In genomic region chr3:13108861-13109260, GRCh38 we compare ENCODE assay signal across 14 cellular contexts.
"Had no signal": no experiment of that assay in that cellular context is flagged by ENCODE, and none has a peak within 500 bp of the region (broad histone marks: within the 10 kb centered on the region; RNA-seq: fewer than 3 reads in every experiment).

No MANE protein-coding gene starts in this region.

- H3K9me3 ChIP-seq: esophagus squamous epithelium, pancreas, suprapubic skin had no signal

- ATAC-seq: pancreas, T-helper 17 cell had no signal

- H3K9ac ChIP-seq: neural progenitor cell had no signal

- H3K4me2 ChIP-seq: neural progenitor cell had no signal

- H2AFZ ChIP-seq: neural progenitor cell had no signal

- H3K27me3 Mint-ChIP-seq: activated B cell treated with CpG ODN at 0.5 μM for 24 hours; stimulated activated naive CD8-positive, alpha-beta T cell treated with anti-CD3 and anti-CD28 coated beads, Interleukin-15, Interleukin-2, amounts not matched to agents 100 ng/mL and 50 ng/mL, for 24 hours had no signal

- H3K27ac ChIP-seq: esophagus squamous epithelium, neural progenitor cell, pancreas, suprapubic skin had no signal

- H3K27ac Mint-ChIP-seq: activated T-helper 1 cell treated with anti-CD3 and anti-CD28 coated beads, Interleukin-12 subunit alpha, Interleukin-12 subunit beta, Interleukin-2, Interleukin-4 antibody, amounts not matched to agents 30 ng/mL and 10 ng/mL and 1 ng/mL, durations not matched to agents 14 hours and 24 hours and 36 hours; mesothelial cell of epicardium; neural progenitor cell; stimulated activated naive CD8-positive, alpha-beta T cell treated with anti-CD3 and anti-CD28 coated beads, Interleukin-15, Interleukin-2, amounts not matched to agents 100 ng/mL and 50 ng/mL, for 24 hours; T-helper 17 cell had no signal

- H3K4me3 ChIP-seq: esophagus squamous epithelium, neural progenitor cell, pancreas, suprapubic skin had no signal

- DNase-seq: activated B cell treated with CpG ODN at 0.5 μM for 24 hours; activated CD4-positive, alpha-beta T cell treated with anti-CD3 and anti-CD28 coated beads, Interleukin-2, amount 50 U/mL, for 1 hour; activated naive CD4-positive, alpha-beta T cell treated with Interleukin-2 at 50 U/mL for 16 hours; esophagus squamous epithelium; hippocampal formation; stimulated activated CD4-positive, alpha-beta T cell treated with anti-CD3 and anti-CD28 coated beads, Interleukin-4, amount 100 ng/mL, for 4 hours; T-helper 17 cell; trophoblast cell had no signal

- H3K27me3 ChIP-seq: neural progenitor cell, pancreas had no signal

- H3K9me3 Mint-ChIP-seq: activated B cell treated with CpG ODN at 0.5 μM for 24 hours; activated T-helper 1 cell treated with anti-CD3 and anti-CD28 coated beads, Interleukin-12 subunit alpha, Interleukin-12 subunit beta, Interleukin-2, Interleukin-4 antibody, amounts not matched to agents 30 ng/mL and 10 ng/mL and 1 ng/mL, durations not matched to agents 14 hours and 24 hours and 36 hours; mesothelial cell of epicardium; neural progenitor cell; stimulated activated naive CD8-positive, alpha-beta T cell treated with anti-CD3 and anti-CD28 coated beads, Interleukin-15, Interleukin-2, amounts not matched to agents 100 ng/mL and 50 ng/mL, for 24 hours had no signal

- H3K4me3 Mint-ChIP-seq: activated B cell treated with CpG ODN at 0.5 μM for 24 hours; activated T-helper 1 cell treated with anti-CD3 and anti-CD28 coated beads, Interleukin-12 subunit alpha, Interleukin-12 subunit beta, Interleukin-2, Interleukin-4 antibody, amounts not matched to agents 30 ng/mL and 10 ng/mL and 1 ng/mL, durations not matched to agents 14 hours and 24 hours and 36 hours; mesothelial cell of epicardium; neural progenitor cell; stimulated activated naive CD8-positive, alpha-beta T cell treated with anti-CD3 and anti-CD28 coated beads, Interleukin-15, Interleukin-2, amounts not matched to agents 100 ng/mL and 50 ng/mL, for 24 hours; T-helper 17 cell had no signal

- H3K36me3 Mint-ChIP-seq: mesothelial cell of epicardium, neural progenitor cell had no signal

- H3K36me3 ChIP-seq: esophagus squamous epithelium, neural progenitor cell, pancreas, suprapubic skin had no signal
